ENCODE assay signal across 16 cellular contexts in genomic region chr13:73820688-73821087, GRCh38.
DNase-seq lines count a peak whose midpoint lies in the region; ATAC-seq and TF ChIP-seq lines count a peak whose summit lies in the region.
"Had no signal": no experiment of that assay in that cellular context is flagged by ENCODE, and none has a peak within 500 bp of the region (broad histone marks: within the 10 kb centered on the region; RNA-seq: fewer than 3 reads in every experiment).

No MANE protein-coding gene starts in this region.

- 96% methylated on average over 2 of the region's 2 CpGs for WGBS in esophagus muscularis mucosa

- no peak for ATAC-seq in CD8-positive, alpha-beta T cell
- ATAC-seq in GM19043 (IDR thresholded peaks at IDR 0.05; ENCODE audit: low read depth, unreplicated experiment), result peak; percentile 59
- ATAC-seq in HG02571 (IDR thresholded peaks at IDR 0.05; ENCODE audit: unreplicated experiment), result peak; percentile 85
- peak; percentile 65 for ATAC-seq in HG03460 (IDR thresholded peaks at IDR 0.05; ENCODE audit: unreplicated experiment)
- ATAC-seq: esophagus mucosa had no signal

- POLR2A ChIA-PET in CD8-positive, alpha-beta T cell (lab: Charles Lee), result no interaction called here

- intact Hi-C loops in CD8-positive, alpha-beta T cell (cut with DNase I, micrococcal nuclease), result no loop called here
- intact Hi-C loops in breast epithelium (cut with DNase I; ENCODE audit: low total_unique reads), result no loop called here
- intact Hi-C loops in esophagus muscularis mucosa (cut with DNase I), result no loop called here

- TF ChIP-seq EP300 in esophagus muscularis mucosa (IDR thresholded peaks at IDR 0.05), result no peak

- in situ Hi-C loops in G401 (cut with HindIII; ENCODE audit: low sequenced_read_pairs), result no loop called here

- H3K36me3 ChIP-seq in CD8-positive, alpha-beta T cell (ENCODE audit: insufficient read depth, low read length), result no peaks in the 10 kb centered on the region
- H3K36me3 ChIP-seq in breast epithelium (no peaks in the 10 kb centered on the region), esophagus muscularis mucosa (no peaks in the 10 kb centered on the region)
- H3K36me3 ChIP-seq: vagina had no signal

- H3K27ac ChIP-seq in CD8-positive, alpha-beta T cell (ENCODE audit: low read depth, low read length), result no peak overlapping the region
- H3K27ac ChIP-seq in breast epithelium (no peak overlapping the region), esophagus muscularis mucosa (replicated peaks in 1 of 4) (no peak overlapping the region)
- H3K27ac ChIP-seq: vagina had no signal

- H3K9me3 Mint-ChIP-seq in CD8-positive, alpha-beta T cell, result no peaks in the 10 kb centered on the region

- TF ChIP-seq CTCF in CD8-positive, alpha-beta T cell (IDR thresholded peaks at IDR 0.05), result no peak
- TF ChIP-seq CTCF in breast epithelium (IDR thresholded peaks at IDR 0.05) (no peak), esophagus muscularis mucosa (IDR thresholded peaks at IDR 0.05) (no peak)

- peaks cover 46% of the 10 kb centered on the region for H3K36me3 Mint-ChIP-seq in CD8-positive, alpha-beta T cell

- no peak overlapping the region for H3K4me3 ChIP-seq in CD8-positive, alpha-beta T cell (ENCODE audit: low read depth, low read length)
- H3K4me3 ChIP-seq in breast epithelium, result no peak overlapping the region
- no peak overlapping the region for H3K4me3 ChIP-seq in esophagus muscularis mucosa
- H3K4me3 ChIP-seq: vagina had no signal

- TF ChIP-seq POLR2A in breast epithelium (IDR thresholded peaks at IDR 0.05), result no peak
- no peak for TF ChIP-seq POLR2A in esophagus muscularis mucosa (IDR thresholded peaks at IDR 0.05; ENCODE audit: low read depth)

- no peaks in the 10 kb centered on the region for H3K27me3 Mint-ChIP-seq in CD8-positive, alpha-beta T cell (ENCODE audit: low read depth)

- no peaks in the 10 kb centered on the region for H3K27me3 ChIP-seq in CD8-positive, alpha-beta T cell (ENCODE audit: insufficient read depth, low read length)
- H3K27me3 ChIP-seq in breast epithelium (no peaks in the 10 kb centered on the region), esophagus muscularis mucosa (no peaks in the 10 kb centered on the region)
- H3K27me3 ChIP-seq: vagina had no signal

- CTCF ChIA-PET in CD8-positive, alpha-beta T cell (lab: Charles Lee), result interaction anchor here (0.8 to 1.4 kb wide), 5 partner anchors 8 to 206 kb away, joined by 3 read pairs; no protein-coding TSS in a partner anchor

- H3K4me3 Mint-ChIP-seq in CD8-positive, alpha-beta T cell, result no peak overlapping the region

- H3K4me1 Mint-ChIP-seq in CD8-positive, alpha-beta T cell (ENCODE audit: low read depth), result peaks cover 56% of the 10 kb centered on the region

- H3K4me1 ChIP-seq in CD8-positive, alpha-beta T cell (ENCODE audit: insufficient read depth, low read length), result peaks cover 5% of the 10 kb centered on the region
- no peaks in the 10 kb centered on the region for H3K4me1 ChIP-seq in breast epithelium
- no peaks in the 10 kb centered on the region for H3K4me1 ChIP-seq in esophagus muscularis mucosa
- H3K4me1 ChIP-seq: vagina had no signal

- H3K27ac Mint-ChIP-seq in CD8-positive, alpha-beta T cell, result peak overlapping the region; percentile 10

- H3K9me3 ChIP-seq in CD8-positive, alpha-beta T cell (ENCODE audit: low read length), result no peaks in the 10 kb centered on the region
- H3K9me3 ChIP-seq in breast epithelium (no peaks in the 10 kb centered on the region), esophagus muscularis mucosa (no peaks in the 10 kb centered on the region)
- H3K9me3 ChIP-seq: vagina had no signal

- no peak for DNase-seq in CD8-positive, alpha-beta T cell
- DNase-seq in G401 (ENCODE audit: low spot score) (no peak), breast epithelium (ENCODE audit: low spot score in 2 of 2) (no peak), T-helper 2 cell (no peak), esophagus muscularis mucosa (ENCODE audit: extremely low spot score) (no peak)
- DNase-seq: ACHN; activated CD4-positive, CD25-positive, alpha-beta regulatory T cell; activated gamma-delta T cell treated with Interleukin-2 at 50 U/mL for 16 hours; Kasumi-1; NCI-H1417; stimulated activated CD4-positive, alpha-beta T cell treated with anti-CD3 and anti-CD28 coated beads, Interleukin-15, amount 100 ng/mL, for 24 hours had no signal
